1 cellular context compared by ENCODE assay signal in genomic region chr17:65557349-65558310, GRCh38.
TF ChIP-seq lines count a peak whose summit lies in the region.

No MANE protein-coding gene starts in this region.

TF ChIP-seq in HepG2, 621 proteins besides CTCF, POLR2A, EP300 and RAD21 (continued from another document and continues in another):
- TF ChIP-seq BCLAF1 (IDR thresholded peaks at IDR 0.05) (no peak), ZNF780A (CRISPR knock-in tag; IDR thresholded peaks at IDR 0.05) (no peak), GABPB1 (CRISPR knock-in tag; IDR thresholded peaks at IDR 0.05) (peak; percentile 37; the same call in 1 of the 2 replicates), SRF (IDR thresholded peaks at IDR 0.05; ENCODE audit: low read depth, low read length) (no peak), SIX4 (CRISPR knock-in tag; IDR thresholded peaks at IDR 0.05) (peak; percentile 80), ZNF34 (CRISPR knock-in tag; IDR thresholded peaks at IDR 0.05; ENCODE audit: borderline replicate concordance) (no peak), NFATC3 (CRISPR knock-in tag; IDR thresholded peaks at IDR 0.05) (peak; percentile 89; the same call in 1 of the 2 replicates), BHLHE40 (IDR thresholded peaks at IDR 0.05; ENCODE audit: low read length) (peak; percentile 53; the same call in 1 of the 2 replicates), HMGXB4 (CRISPR knock-in tag; IDR thresholded peaks at IDR 0.05; ENCODE audit: borderline replicate concordance in 1 of 2, low read depth in 1 of 2) (peak; percentile 29 to 84; a peak in 3 of 4 replicates), ZNF441 (CRISPR knock-in tag; IDR thresholded peaks at IDR 0.05; ENCODE audit: borderline replicate concordance) (peak; percentile 85; the same call in 1 of the 2 replicates), NCOA1 (CRISPR knock-in tag; IDR thresholded peaks at IDR 0.05) (no peak), NRL (CRISPR knock-in tag; IDR thresholded peaks at IDR 0.05; ENCODE audit: borderline replicate concordance) (0 out of 2 replicates have a peak, but pooled peaks have one; percentile 38), ERF (CRISPR knock-in tag; IDR thresholded peaks at IDR 0.05) (peak; percentile 94), ARHGAP35 (CRISPR knock-in tag; IDR thresholded peaks at IDR 0.05; ENCODE audit: borderline replicate concordance) (0 out of 2 replicates have a peak, but pooled peaks have one; percentile 68), ZNF576 (CRISPR knock-in tag; IDR thresholded peaks at IDR 0.05) (no peak), AHDC1 (CRISPR knock-in tag; IDR thresholded peaks at IDR 0.05; ENCODE audit: borderline replicate concordance) (peak; percentile 96), ZNF138 (CRISPR knock-in tag; IDR thresholded peaks at IDR 0.05; ENCODE audit: low read depth) (no peak), KAT2B (IDR thresholded peaks at IDR 0.05; ENCODE audit: borderline replicate concordance, low read depth, low read length) (no peak), PTBP1 (IDR thresholded peaks at IDR 0.05; ENCODE audit: low read depth, low read length, poor library complexity, severe bottlenecking) (no peak), TOE1 (CRISPR knock-in tag; IDR thresholded peaks at IDR 0.05) (peak; percentile 67; the same call in 1 of the 2 replicates), ZNF17 (CRISPR knock-in tag; IDR thresholded peaks at IDR 0.05) (no peak), PHF8 (CRISPR knock-in tag; IDR thresholded peaks at IDR 0.05) (peak; percentile 30; the same call in 1 of the 2 replicates), KDM3A (CRISPR knock-in tag; IDR thresholded peaks at IDR 0.05; ENCODE audit: low read depth) (0 out of 2 replicates have a peak, but pooled peaks have one; percentile 74), HIVEP1 (CRISPR knock-in tag; IDR thresholded peaks at IDR 0.05) (no peak; the same call in 1 of the 2 replicates), ZBTB39 (CRISPR knock-in tag; IDR thresholded peaks at IDR 0.05) (no peak; the same call in 1 of the 2 replicates), NKX3-1 (CRISPR knock-in tag; IDR thresholded peaks at IDR 0.05) (peak; percentile 83), ZBTB2 (CRISPR knock-in tag; IDR thresholded peaks at IDR 0.05; ENCODE audit: low read depth) (no peak), ZNF30 (CRISPR knock-in tag; IDR thresholded peaks at IDR 0.05) (no peak), ZSCAN20 (CRISPR knock-in tag; IDR thresholded peaks at IDR 0.05; ENCODE audit: borderline replicate concordance) (no peak)
- TF ChIP-seq, protein P1, sequence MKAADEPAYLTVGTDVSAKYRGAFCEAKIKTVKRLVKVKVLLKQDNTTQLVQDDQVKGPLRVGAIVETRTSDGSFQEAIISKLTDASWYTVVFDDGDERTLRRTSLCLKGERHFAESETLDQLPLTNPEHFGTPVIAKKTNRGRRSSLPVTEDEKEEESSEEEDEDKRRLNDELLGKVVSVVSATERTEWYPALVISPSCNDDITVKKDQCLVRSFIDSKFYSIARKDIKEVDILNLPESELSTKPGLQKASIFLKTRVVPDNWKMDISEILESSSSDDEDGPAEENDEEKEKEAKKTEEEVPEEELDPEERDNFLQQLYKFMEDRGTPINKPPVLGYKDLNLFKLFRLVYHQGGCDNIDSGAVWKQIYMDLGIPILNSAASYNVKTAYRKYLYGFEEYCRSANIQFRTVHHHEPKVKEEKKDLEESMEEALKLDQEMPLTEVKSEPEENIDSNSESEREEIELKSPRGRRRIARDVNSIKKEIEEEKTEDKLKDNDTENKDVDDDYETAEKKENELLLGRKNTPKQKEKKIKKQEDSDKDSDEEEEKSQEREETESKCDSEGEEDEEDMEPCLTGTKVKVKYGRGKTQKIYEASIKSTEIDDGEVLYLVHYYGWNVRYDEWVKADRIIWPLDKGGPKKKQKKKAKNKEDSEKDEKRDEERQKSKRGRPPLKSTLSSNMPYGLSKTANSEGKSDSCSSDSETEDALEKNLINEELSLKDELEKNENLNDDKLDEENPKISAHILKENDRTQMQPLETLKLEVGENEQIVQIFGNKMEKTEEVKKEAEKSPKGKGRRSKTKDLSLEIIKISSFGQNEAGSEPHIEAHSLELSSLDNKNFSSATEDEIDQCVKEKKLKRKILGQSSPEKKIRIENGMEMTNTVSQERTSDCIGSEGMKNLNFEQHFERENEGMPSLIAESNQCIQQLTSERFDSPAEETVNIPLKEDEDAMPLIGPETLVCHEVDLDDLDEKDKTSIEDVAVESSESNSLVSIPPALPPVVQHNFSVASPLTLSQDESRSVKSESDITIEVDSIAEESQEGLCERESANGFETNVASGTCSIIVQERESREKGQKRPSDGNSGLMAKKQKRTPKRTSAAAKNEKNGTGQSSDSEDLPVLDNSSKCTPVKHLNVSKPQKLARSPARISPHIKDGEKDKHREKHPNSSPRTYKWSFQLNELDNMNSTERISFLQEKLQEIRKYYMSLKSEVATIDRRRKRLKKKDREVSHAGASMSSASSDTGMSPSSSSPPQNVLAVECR (CRISPR knock-in tag; IDR thresholded peaks at IDR 0.05; ENCODE audit: borderline replicate concordance), result peak; percentile 92
- TF ChIP-seq, protein P2, sequence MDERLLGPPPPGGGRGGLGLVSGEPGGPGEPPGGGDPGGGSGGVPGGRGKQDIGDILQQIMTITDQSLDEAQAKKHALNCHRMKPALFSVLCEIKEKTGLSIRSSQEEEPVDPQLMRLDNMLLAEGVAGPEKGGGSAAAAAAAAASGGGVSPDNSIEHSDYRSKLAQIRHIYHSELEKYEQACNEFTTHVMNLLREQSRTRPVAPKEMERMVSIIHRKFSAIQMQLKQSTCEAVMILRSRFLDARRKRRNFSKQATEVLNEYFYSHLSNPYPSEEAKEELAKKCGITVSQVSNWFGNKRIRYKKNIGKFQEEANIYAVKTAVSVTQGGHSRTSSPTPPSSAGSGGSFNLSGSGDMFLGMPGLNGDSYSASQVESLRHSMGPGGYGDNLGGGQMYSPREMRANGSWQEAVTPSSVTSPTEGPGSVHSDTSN (CRISPR knock-in tag; IDR thresholded peaks at IDR 0.05), result peak; percentile 72
- TF ChIP-seq, protein P3, sequence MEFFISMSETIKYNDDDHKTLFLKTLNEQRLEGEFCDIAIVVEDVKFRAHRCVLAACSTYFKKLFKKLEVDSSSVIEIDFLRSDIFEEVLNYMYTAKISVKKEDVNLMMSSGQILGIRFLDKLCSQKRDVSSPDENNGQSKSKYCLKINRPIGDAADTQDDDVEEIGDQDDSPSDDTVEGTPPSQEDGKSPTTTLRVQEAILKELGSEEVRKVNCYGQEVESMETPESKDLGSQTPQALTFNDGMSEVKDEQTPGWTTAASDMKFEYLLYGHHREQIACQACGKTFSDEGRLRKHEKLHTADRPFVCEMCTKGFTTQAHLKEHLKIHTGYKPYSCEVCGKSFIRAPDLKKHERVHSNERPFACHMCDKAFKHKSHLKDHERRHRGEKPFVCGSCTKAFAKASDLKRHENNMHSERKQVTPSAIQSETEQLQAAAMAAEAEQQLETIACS (CRISPR knock-in tag; IDR thresholded peaks at IDR 0.05), result no peak
- TF ChIP-seq, protein P4, sequence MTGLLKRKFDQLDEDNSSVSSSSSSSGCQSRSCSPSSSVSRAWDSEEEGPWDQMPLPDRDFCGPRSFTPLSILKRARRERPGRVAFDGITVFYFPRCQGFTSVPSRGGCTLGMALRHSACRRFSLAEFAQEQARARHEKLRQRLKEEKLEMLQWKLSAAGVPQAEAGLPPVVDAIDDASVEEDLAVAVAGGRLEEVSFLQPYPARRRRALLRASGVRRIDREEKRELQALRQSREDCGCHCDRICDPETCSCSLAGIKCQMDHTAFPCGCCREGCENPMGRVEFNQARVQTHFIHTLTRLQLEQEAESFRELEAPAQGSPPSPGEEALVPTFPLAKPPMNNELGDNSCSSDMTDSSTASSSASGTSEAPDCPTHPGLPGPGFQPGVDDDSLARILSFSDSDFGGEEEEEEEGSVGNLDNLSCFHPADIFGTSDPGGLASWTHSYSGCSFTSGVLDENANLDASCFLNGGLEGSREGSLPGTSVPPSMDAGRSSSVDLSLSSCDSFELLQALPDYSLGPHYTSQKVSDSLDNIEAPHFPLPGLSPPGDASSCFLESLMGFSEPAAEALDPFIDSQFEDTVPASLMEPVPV (CRISPR knock-in tag; IDR thresholded peaks at IDR 0.05), result no peak; the same call in none of the 2 replicates
